8 cellular contexts compared by ENCODE assay signal in genomic region chr4:56976878-56977320, GRCh38. TPM values are rescaled to one million over a fixed set of nuclear protein-coding genes. Genes with fewer than 3 reads are reported as not detected.
DNase-seq lines count a peak whose midpoint lies in the region; ATAC-seq and TF ChIP-seq lines count a peak whose summit lies in the region.

No MANE protein-coding gene starts in this region.

- H3K36me3 ChIP-seq in iPS DF 6.9 (ENCODE audit: control insufficient read depth, insufficient read depth, low read length) (no peaks in the 10 kb centered on the region), spleen (peaks cover 0 to 37% (median 23%) of the 10 kb centered on the region in 6 donors)

- H3K27ac Mint-ChIP-seq in activated naive CD8-positive, alpha-beta T cell, result peak overlapping the region; percentile 97

- no CpG with 5 or more reads among the region's 45 CpGs for WGBS in iPS DF 6.9 (ENCODE audit: insufficient coverage, insufficient read length)
- WGBS in spleen, 5 donors, result 0 to 1% (median 0%) methylated on average over 12 to 45 of the region's 45 CpGs

- H3K27me3 Mint-ChIP-seq in activated naive CD8-positive, alpha-beta T cell, result no peaks in the 10 kb centered on the region

- H3K4me1 ChIP-seq in iPS DF 6.9 (ENCODE audit: control insufficient read depth, insufficient read depth, low read length), result no peaks in the 10 kb centered on the region
- H3K4me1 ChIP-seq in spleen, result peaks cover 37 to 73% (median 54%) of the 10 kb centered on the region in 6 donors

- H3K9me3 Mint-ChIP-seq in activated naive CD8-positive, alpha-beta T cell (ENCODE audit: low read depth), result peaks cover 8% of the 10 kb centered on the region

- H3K9me3 ChIP-seq in iPS DF 6.9 (ENCODE audit: control insufficient read depth, insufficient read depth, low read length) (no peaks in the 10 kb centered on the region), spleen (peaks cover 0 to 16% (median 9%) of the 10 kb centered on the region in 8 donors)

- H3K4me3 ChIP-seq in iPS DF 6.9 (ENCODE audit: low read length) (peak overlapping the region; percentile 73), spleen (peak overlapping the region; percentile 85 to 99 (median 98))

- H3K27ac ChIP-seq in iPS DF 6.9 (ENCODE audit: low read length) (no peak overlapping the region), spleen (peak overlapping the region; percentile 75 to 95 (median 94))

- no peak for TF ChIP-seq CTCF in spleen (IDR thresholded peaks at IDR 0.05 in 8 of 11, conservative IDR thresholded peaks at IDR 0.05 in 3 of 11)

- peak; percentile 15 for DNase-seq in NK-92 treated with Interleukin-12 subunit alpha and Interleukin-12 subunit beta, amount 100 ng/mL, for 24 hours (lab: John Stamatoyannopoulos, UW)
- no peak for DNase-seq in NK-92 (lab: John Stamatoyannopoulos, UW; ENCODE audit: unreplicated experiment)
- peak; percentile 54 for DNase-seq in OCI-M1 (lab: John Stamatoyannopoulos, UW)
- DNase-seq in iPS DF 6.9 (ENCODE audit: low read depth, low spot score), result no peak
- DNase-seq in spleen, result peak; percentile 95
- no peak for DNase-seq in COLO829 (ENCODE audit: low spot score)

- peaks cover 28% of the 10 kb centered on the region for H3K36me3 Mint-ChIP-seq in activated naive CD8-positive, alpha-beta T cell

- intact Hi-C loops in spleen (cut with DNase I; ENCODE audit: low total_unique reads), result loop anchor here (5.0 kb wide), 1 partner anchor 70 kb away; the partner anchor contains the start of gene REST

- no peaks in the 10 kb centered on the region for H3K27me3 ChIP-seq in iPS DF 6.9 (ENCODE audit: control insufficient read depth, insufficient read depth, low read length)
- no peaks in the 10 kb centered on the region for H3K27me3 ChIP-seq in spleen (replicated peaks in 1 of 7)

- H3K4me1 Mint-ChIP-seq in activated naive CD8-positive, alpha-beta T cell (ENCODE audit: low read depth), result peaks cover 62% of the 10 kb centered on the region

- ATAC-seq in HG02943 (IDR thresholded peaks at IDR 0.05; ENCODE audit: low read depth, unreplicated experiment), result peak; percentile 22

- TF ChIP-seq POLR2A in spleen (IDR thresholded peaks at IDR 0.05), result no peak

- H3K4me3 Mint-ChIP-seq in activated naive CD8-positive, alpha-beta T cell, result peak overlapping the region; percentile 100

RNA-seq across cellular contexts. Expression of gene NOA1, which starts 0.5 kb away (rescaled TPM):
- 10 to 100 TPM; 12.2 to 21.4 (median 15.8) TPM for total RNA-seq in spleen
- 10 to 100 TPM in 1 of 3 donors, 1 to 10 TPM in 2; 7.4 to 11.4 (median 8.6) TPM for polyA plus RNA-seq in spleen

RNA-seq across cellular contexts. Expression of gene POLR2B, which starts 1.8 kb away (rescaled TPM):
- total RNA-seq in spleen, result 100 to 1,000 TPM in 2 of 7 donors, 10 to 100 TPM in 5; 78.4 to 119 (median 96.6) TPM
- 10 to 100 TPM; 27.4 to 37.9 (median 36.1) TPM for polyA plus RNA-seq in spleen

Comparison
In these comparisons a context has a peak if more than half of its experiments do, and no peak if none do; other contexts are left out.
1. DNase-seq: peak in NK-92 treated with Interleukin-12 subunit alpha and Interleukin-12 subunit beta, amount 100 ng/mL, for 24 hours (single experiment), OCI-M1 (single experiment) and spleen (single experiment); none in NK-92 (single experiment), iPS DF 6.9 (single experiment) and COLO829 (single experiment).